Comparison of ENCODE assay signal across 23 cellular contexts in genomic region chr1:36580524-36580923, GRCh38.
"Had no signal": no experiment of that assay in that cellular context is flagged by ENCODE, and none has a peak within 500 bp of the region (broad histone marks: within the 10 kb centered on the region; RNA-seq: fewer than 3 reads in every experiment).

No MANE protein-coding gene starts in this region.

- H3K4me3 ChIP-seq: body of pancreas, esophagus squamous epithelium, heart right ventricle, right lobe of liver, tibial nerve had no signal

- DNase-seq: activated CD4-positive, alpha-beta T cell treated with anti-CD3 and anti-CD28 coated beads for 4 hours; activated CD4-positive, alpha-beta T cell treated with anti-CD3 and anti-CD28 coated beads, Interleukin-2, amount 50 U/mL, for 4 hours; activated naive CD4-positive, alpha-beta T cell; activated T-cell treated with anti-CD3 and anti-CD28 coated beads for 4 hours; activated T-cell treated with anti-CD3 and anti-CD28 coated beads, Interleukin-2, amount 50 U/mL, for 72 hours; body of pancreas; dermis blood vessel endothelial cell; effector CD4-positive, alpha-beta T cell; esophagus squamous epithelium; foreskin melanocyte; heart right ventricle; left cardiac atrium; left ventricle myocardium superior; right lobe of liver; stimulated activated CD4-positive, alpha-beta T cell treated with anti-CD3 and anti-CD28 coated beads, Interleukin-2, amount 100 ng/mL, for 48 hours; stimulated activated naive CD4-positive, alpha-beta T cell treated with Interleukin-2 at 50 U/mL for 16 hours had no signal

- H3K9me3 ChIP-seq: body of pancreas, esophagus squamous epithelium, heart right ventricle, neutrophil, right lobe of liver, tibial nerve had no signal

- H3K27me3 ChIP-seq: body of pancreas, right lobe of liver had no signal

- ATAC-seq: activated naive CD4-positive, alpha-beta T cell treated with anti-CD3 and anti-CD28 coated beads, Interleukin-2, amount 50 U/mL, for 72 hours; activated T-cell treated with anti-CD3 and anti-CD28 coated beads, Interleukin-2, amount 50 U/mL, for 72 hours; body of pancreas; heart right ventricle; left cardiac atrium; left ventricle myocardium superior; right lobe of liver had no signal

- H3K36me3 ChIP-seq: esophagus squamous epithelium, heart right ventricle, neutrophil, right lobe of liver, tibial nerve had no signal

- H3K4me1 ChIP-seq: body of pancreas, esophagus squamous epithelium, heart right ventricle, right lobe of liver, tibial nerve had no signal

- FAIRE-seq: colon, endometrium, keratinocyte had no signal

- H3K27ac ChIP-seq: body of pancreas, epithelial cell of prostate, esophagus squamous epithelium, heart right ventricle, neutrophil, right lobe of liver, tibial nerve had no signal
